Comparison of ENCODE assay signal across 11 cellular contexts in genomic region chr9:77534376-77535057, GRCh38.
DNase-seq lines count a peak whose midpoint lies in the region; ATAC-seq and TF ChIP-seq lines count a peak whose summit lies in the region.
"Had no signal": no experiment of that assay in that cellular context is flagged by ENCODE, and none has a peak within 500 bp of the region (broad histone marks: within the 10 kb centered on the region; RNA-seq: fewer than 3 reads in every experiment).

No MANE protein-coding gene starts in this region.

- ATAC-seq in left lung (peak; percentile 18), upper lobe of left lung (ENCODE audit: low FRiP score in 2 of 2) (peak in 1 of 2 donors; percentile 49)
- no peak for ATAC-seq in activated CD4-positive, CD25-positive, alpha-beta regulatory T cell treated with anti-CD3 and anti-CD28 coated beads, Interleukin-2, amount 50 U/mL, for 24 hours
- ATAC-seq: activated naive CD8-positive, alpha-beta T cell treated with anti-CD3 and anti-CD28 coated beads, Interleukin-2, amount 50 U/mL, for 24 hours had no signal

- no peak for TF ChIP-seq POLR2A in upper lobe of left lung (IDR thresholded peaks at IDR 0.05)

- H3K27me3 ChIP-seq in left lung: no peaks in the 10 kb centered on the region
- no peaks in the 10 kb centered on the region for H3K27me3 ChIP-seq in upper lobe of left lung

- H3K27me3 Mint-ChIP-seq in activated T-helper 2 cell treated with anti-CD3 and anti-CD28 coated beads, Interferon-gamma antibody, Interleukin-2, Interleukin-4, amounts not matched to agents 10 μg/mL and 5 μg/mL and 100 μg/mL, durations not matched to agents 14 hours and 24 hours and 36 hours (ENCODE audit: low read depth): peaks cover 8% of the 10 kb centered on the region
- H3K27me3 Mint-ChIP-seq: activated naive CD8-positive, alpha-beta T cell treated with anti-CD3 and anti-CD28 coated beads, Interleukin-2, amount 50 U/mL, for 24 hours had no signal

- no peaks in the 10 kb centered on the region for H3K36me3 ChIP-seq in left lung
- no peaks in the 10 kb centered on the region for H3K36me3 ChIP-seq in upper lobe of left lung

- H3K9me3 Mint-ChIP-seq in activated T-helper 2 cell treated with anti-CD3 and anti-CD28 coated beads, Interferon-gamma antibody, Interleukin-2, Interleukin-4, amounts not matched to agents 10 μg/mL and 5 μg/mL and 100 μg/mL, durations not matched to agents 14 hours and 24 hours and 36 hours: no peaks in the 10 kb centered on the region

- H3K4me3 ChIP-seq in left lung: no peak overlapping the region
- no peak overlapping the region for H3K4me3 ChIP-seq in upper lobe of left lung

- WGBS in upper lobe of left lung, 2 donors: 64 to 69% methylated on average over 7 of the region's 7 CpGs

- H3K4me1 ChIP-seq in left lung (no peaks in the 10 kb centered on the region), upper lobe of left lung (peaks cover 0 to 14% (median 1%) of the 10 kb centered on the region in 4 donors)
- H3K4me1 ChIP-seq: parathyroid adenoma had no signal

- H3K27ac Mint-ChIP-seq in activated T-helper 2 cell treated with anti-CD3 and anti-CD28 coated beads, Interferon-gamma antibody, Interleukin-2, Interleukin-4, amounts not matched to agents 10 μg/mL and 5 μg/mL and 100 μg/mL, durations not matched to agents 14 hours and 24 hours and 36 hours: no peak overlapping the region
- H3K27ac Mint-ChIP-seq: activated naive CD8-positive, alpha-beta T cell treated with anti-CD3 and anti-CD28 coated beads, Interleukin-2, amount 50 U/mL, for 24 hours had no signal

- no peak overlapping the region for H3K4me3 Mint-ChIP-seq in activated T-helper 2 cell treated with anti-CD3 and anti-CD28 coated beads, Interferon-gamma antibody, Interleukin-2, Interleukin-4, amounts not matched to agents 10 μg/mL and 5 μg/mL and 100 μg/mL, durations not matched to agents 14 hours and 24 hours and 36 hours (ENCODE audit: low read depth)
- H3K4me3 Mint-ChIP-seq: activated naive CD8-positive, alpha-beta T cell treated with anti-CD3 and anti-CD28 coated beads, Interleukin-2, amount 50 U/mL, for 24 hours had no signal

- H3K4me1 Mint-ChIP-seq in activated T-helper 2 cell treated with anti-CD3 and anti-CD28 coated beads, Interferon-gamma antibody, Interleukin-2, Interleukin-4, amounts not matched to agents 10 μg/mL and 5 μg/mL and 100 μg/mL, durations not matched to agents 14 hours and 24 hours and 36 hours (ENCODE audit: low read depth): no peaks in the 10 kb centered on the region
- H3K4me1 Mint-ChIP-seq: activated naive CD8-positive, alpha-beta T cell treated with anti-CD3 and anti-CD28 coated beads, Interleukin-2, amount 50 U/mL, for 24 hours had no signal

- DNase-seq in NCI-H748 (lab: John Stamatoyannopoulos, UW; ENCODE audit: unreplicated experiment) (peak; percentile 61), NCI-H748 treated with DMSO at 0.1 percent for 48 hours (lab: John Stamatoyannopoulos, UW) (no peak), caudate nucleus (lab: John Stamatoyannopoulos, UW) (peak in 31 of 61 donors; percentile 3 to 73 (median 24)), left lung (no peak), upper lobe of left lung (no peak), HT-29 (ENCODE audit: low spot score) (no peak)
- no peak for DNase-seq in activated T-helper 2 cell treated with anti-CD3 and anti-CD28 coated beads, Interferon-gamma antibody, Interleukin-2, Interleukin-4, amounts not matched to agents 10 μg/mL and 5 μg/mL and 100 μg/mL, durations not matched to agents 14 hours and 24 hours and 36 hours (ENCODE audit: low spot score)
- DNase-seq: activated CD8-positive, alpha-beta memory T cell treated with anti-CD3 and anti-CD28 coated beads for 24 hours; activated naive CD8-positive, alpha-beta T cell treated with anti-CD3 and anti-CD28 coated beads, Interleukin-2, amount 50 U/mL, for 24 hours had no signal

- TF ChIP-seq EP300 in upper lobe of left lung (IDR thresholded peaks at IDR 0.05): peak in 2 of 4 donors; percentile 2 to 19

- H3K9me3 ChIP-seq in left lung (no peaks in the 10 kb centered on the region), upper lobe of left lung (no peaks in the 10 kb centered on the region)

- no peaks in the 10 kb centered on the region for H3K36me3 Mint-ChIP-seq in activated T-helper 2 cell treated with anti-CD3 and anti-CD28 coated beads, Interferon-gamma antibody, Interleukin-2, Interleukin-4, amounts not matched to agents 10 μg/mL and 5 μg/mL and 100 μg/mL, durations not matched to agents 14 hours and 24 hours and 36 hours (ENCODE audit: low read depth)

- TF ChIP-seq CTCF in left lung (IDR thresholded peaks at IDR 0.05) (no peak), upper lobe of left lung (IDR thresholded peaks at IDR 0.05) (no peak)

- H3K27ac ChIP-seq in caudate nucleus (ENCODE audit: low read depth, low read length) (peak overlapping the region; percentile 91), left lung (peak overlapping the region in 1 of 2 donors; percentile 55), upper lobe of left lung (peak overlapping the region; percentile 6 to 70 (median 41))
- H3K27ac ChIP-seq: parathyroid adenoma had no signal

- intact Hi-C loops in left lung (cut with DNase I): no loop called here
- intact Hi-C loops in activated T-helper 2 cell treated with anti-CD3 and anti-CD28 coated beads, Interferon-gamma antibody, Interleukin-2, Interleukin-4, amounts not matched to agents 10 μg/mL and 5 μg/mL and 100 μg/mL, durations not matched to agents 14 hours and 24 hours and 36 hours (cut with micrococcal nuclease): no loop called here

Comparison
In these comparisons a context has a peak if more than half of its experiments do, and no peak if none do; other contexts are left out.
1. DNase-seq: peak in NCI-H748 (single experiment) and caudate nucleus (31 of 61); none in NCI-H748 treated with DMSO at 0.1 percent for 48 hours (single experiment), left lung (0 of 2), upper lobe of left lung (0 of 2), HT-29 (single experiment) and activated T-helper 2 cell treated with anti-CD3 and anti-CD28 coated beads, Interferon-gamma antibody, Interleukin-2, Interleukin-4, amounts not matched to agents 10 μg/mL and 5 μg/mL and 100 μg/mL, durations not matched to agents 14 hours and 24 hours and 36 hours (single experiment).